14 cellular contexts compared by ENCODE assay signal in the genomic region with DNA sequence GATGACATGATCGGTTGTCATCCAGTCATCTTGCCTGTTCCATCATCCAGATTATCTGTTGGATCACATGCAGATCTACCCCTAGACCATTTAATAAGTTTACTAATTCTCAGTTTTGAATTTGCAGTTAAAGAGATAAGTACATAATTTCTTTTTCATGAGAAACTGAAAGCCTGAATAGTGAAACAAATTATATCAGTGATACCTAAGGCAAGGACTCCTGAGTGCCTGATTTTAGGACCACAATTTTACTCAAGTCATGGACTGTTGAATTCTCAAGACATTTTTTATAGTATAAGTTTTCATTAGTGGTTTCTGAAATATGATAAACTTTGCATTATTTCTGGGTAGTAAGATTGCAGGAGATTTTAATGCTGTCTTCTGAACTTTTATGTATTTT. TPM values are rescaled to one million over a fixed set of nuclear protein-coding genes. Genes with fewer than 3 reads are reported as not detected.
A peak's percentile ranks its signal among the peaks of the same experiment; 100 is the strongest.
DNase-seq lines count a peak whose midpoint lies in the region; ATAC-seq and TF ChIP-seq lines count a peak whose summit lies in the region.
"Had no signal": no experiment of that assay in that cellular context is flagged by ENCODE, and none has a peak within 500 bp of the region (broad histone marks: within the 10 kb centered on the region; RNA-seq: fewer than 3 reads in every experiment).

No MANE protein-coding gene starts in this region.

- no peaks in the 10 kb centered on the region for H3K9me3 Mint-ChIP-seq in natural killer cell treated with Interleukin-12 subunit alpha and Interleukin-12 subunit beta and Interleukin-15 and Interleukin-18, amount 100 ng/mL, for 72 hours

- H3K36me3 ChIP-seq in GM06990 (ENCODE audit: control insufficient read depth, insufficient read depth, low read length), result peaks cover 2% of the 10 kb centered on the region; the same call in 1 of the 2 replicates
- H3K36me3 ChIP-seq: BLaER1 had no signal

- peak overlapping the region; percentile 41 for H3K27ac Mint-ChIP-seq in T-helper 17 cell
- H3K27ac Mint-ChIP-seq in natural killer cell treated with Interleukin-12 subunit alpha and Interleukin-12 subunit beta and Interleukin-15 and Interleukin-18, amount 100 ng/mL, for 72 hours, result peak overlapping the region; percentile 38 to 71

- no peaks in the 10 kb centered on the region for H3K27me3 ChIP-seq in GM06990 (replicated peaks; ENCODE audit: control insufficient read depth, insufficient read depth, low read length)
- H3K27me3 ChIP-seq: BLaER1 had no signal

- no peaks in the 10 kb centered on the region for H3K27me3 Mint-ChIP-seq in T-helper 17 cell
- no peaks in the 10 kb centered on the region for H3K27me3 Mint-ChIP-seq in natural killer cell treated with Interleukin-12 subunit alpha and Interleukin-12 subunit beta and Interleukin-15 and Interleukin-18, amount 100 ng/mL, for 72 hours

- H3K4me1 Mint-ChIP-seq in T-helper 17 cell, result peaks cover 29% of the 10 kb centered on the region
- H3K4me1 Mint-ChIP-seq in natural killer cell treated with Interleukin-12 subunit alpha and Interleukin-12 subunit beta and Interleukin-15 and Interleukin-18, amount 100 ng/mL, for 72 hours (ENCODE audit: low read depth in 2 of 2), result peaks cover 31 to 39% of the 10 kb centered on the region in 2 donors

- ATAC-seq in GM21447 (IDR thresholded peaks at IDR 0.05; ENCODE audit: unreplicated experiment) (peak; percentile 40), T-helper 17 cell (no peak)
- ATAC-seq in natural killer cell treated with Interleukin-12 subunit alpha and Interleukin-12 subunit beta and Interleukin-15 and Interleukin-18, amount 100 ng/mL, for 72 hours, result no peak

- no peak for DNase-seq in GM06990 (ENCODE audit: extremely low read depth, insufficient read length)
- no peak for DNase-seq in T-helper 17 cell
- no peak for DNase-seq in natural killer cell treated with Interleukin-12 subunit alpha and Interleukin-12 subunit beta and Interleukin-15 and Interleukin-18, amount 100 ng/mL, for 72 hours (ENCODE audit: low spot score)
- DNase-seq in iPS-NIHi7 (ENCODE audit: extremely low spot score), result no peak
- DNase-seq in HPDE6-E6E7 (ENCODE audit: extremely low spot score), result no peak
- DNase-seq in NK-92 treated with Interleukin-12 subunit alpha and Interleukin-12 subunit beta, amount 100 ng/mL, for 24 hours (lab: John Stamatoyannopoulos, UW), result no peak
- DNase-seq: DMS153, NCI-H1436 treated with DMSO at 0.1 percent for 48 hours, NCI-H2081, NCI-H524, SIG-M5 had no signal

- no peak for TF ChIP-seq CTCF in GM06990 (IDR thresholded peaks at IDR 0.05; ENCODE audit: insufficient read depth, low read length, poor library complexity, severe bottlenecking)

- no peaks in the 10 kb centered on the region for H3K9me3 ChIP-seq in T-helper 17 cell (ENCODE audit: control insufficient read depth, low read length, poor library complexity, severe bottlenecking)

- peaks cover 7% of the 10 kb centered on the region for H3K36me3 Mint-ChIP-seq in T-helper 17 cell (ENCODE audit: low read depth)
- peaks cover 18% of the 10 kb centered on the region for H3K36me3 Mint-ChIP-seq in natural killer cell treated with Interleukin-12 subunit alpha and Interleukin-12 subunit beta and Interleukin-15 and Interleukin-18, amount 100 ng/mL, for 72 hours

- no peak overlapping the region for H3K4me3 Mint-ChIP-seq in T-helper 17 cell
- no peak overlapping the region for H3K4me3 Mint-ChIP-seq in natural killer cell treated with Interleukin-12 subunit alpha and Interleukin-12 subunit beta and Interleukin-15 and Interleukin-18, amount 100 ng/mL, for 72 hours

- peak overlapping the region; percentile 35 for H3K4me3 ChIP-seq in GM06990 (replicated peaks; ENCODE audit: low read depth, low read length)
- H3K4me3 ChIP-seq: BLaER1 had no signal

RNA-seq across cellular contexts. Expression of gene SIDT1, which starts 13.2 kb away (rescaled TPM):
- 10 to 100 TPM; 53.8 to 62.5 TPM for total RNA-seq in T-helper 17 cell
- 10 to 100 TPM; 34.5 to 44.1 TPM for total RNA-seq in natural killer cell treated with Interleukin-12 subunit alpha and Interleukin-12 subunit beta and Interleukin-15 and Interleukin-18, amount 100 ng/mL, for 72 hours
- total RNA-seq: RPMI7951 had no signal

RNA-seq across cellular contexts. Expression of gene SPICE1, which starts 30.6 kb away (rescaled TPM):
- total RNA-seq in T-helper 17 cell, result 10 to 100 TPM; 13.7 to 16.1 TPM
- 10 to 100 TPM; 17.8 to 21.0 TPM for total RNA-seq in natural killer cell treated with Interleukin-12 subunit alpha and Interleukin-12 subunit beta and Interleukin-15 and Interleukin-18, amount 100 ng/mL, for 72 hours
